ENCODE assay signal across 10 cellular contexts in the genomic region with DNA sequence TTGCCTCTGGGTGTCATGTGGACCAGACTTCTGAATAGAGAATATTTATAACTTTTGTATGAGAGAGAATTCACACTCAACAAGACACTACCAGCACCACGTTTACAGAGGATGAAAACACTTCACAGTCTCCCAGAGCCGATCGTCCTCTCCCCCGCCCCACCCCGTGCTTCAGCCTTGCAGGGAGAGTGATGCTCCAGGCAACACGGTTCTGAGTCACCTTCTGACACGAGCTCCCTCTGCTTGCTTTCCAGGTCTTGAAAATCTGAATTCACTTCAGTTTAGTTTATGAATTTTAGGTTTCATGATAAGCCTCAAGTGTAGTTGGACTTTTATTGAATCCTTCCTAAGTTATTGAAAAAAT. TPM values are rescaled to one million over a fixed set of nuclear protein-coding genes. Genes with fewer than 3 reads are reported as not detected.
DNase-seq lines count a peak whose midpoint lies in the region; ATAC-seq, FAIRE-seq and TF ChIP-seq lines count a peak whose summit lies in the region.
"Had no signal": no experiment of that assay in that cellular context is flagged by ENCODE, and none has a peak within 500 bp of the region (broad histone marks: within the 10 kb centered on the region; RNA-seq: fewer than 3 reads in every experiment).

No MANE protein-coding gene starts in this region.

- no peaks in the 10 kb centered on the region for H3K4me1 Mint-ChIP-seq in Calu3 (ENCODE audit: low read depth, unreplicated experiment)

- POLR2A ChIA-PET in K562 (lab: Yijun Ruan, JAX): interaction anchor here (0.6 to 2.6 kb wide), 5 partner anchors 9 to 159 kb away, joined by 3 to 17 read pairs (median 4); no protein-coding TSS in a partner anchor

- TF ChIP-seq CTCF in Calu3 (IDR thresholded peaks at IDR 0.05; ENCODE audit: unreplicated experiment) (no peak), K562 (IDR thresholded peaks at IDR 0.05 in 2 of 3, conservative IDR thresholded peaks at IDR 0.05 in 1 of 3; ENCODE audit: insufficient read depth in 2 of 3, low read depth in 1 of 3, low read length in 3 of 3) (no peak), lower lobe of right lung (IDR thresholded peaks at IDR 0.05) (no peak), vagina (IDR thresholded peaks at IDR 0.05) (no peak)

- no peak for FAIRE-seq in K562 (lab: Jason Lieb, UNC)

- H3K4me1 ChIP-seq in K562 (replicated peaks in 1 of 2; ENCODE audit: control insufficient read depth in 2 of 2, insufficient read depth in 2 of 2, low read length in 2 of 2) (peaks cover 0 to 22% of the 10 kb centered on the region in 2 experiments; a peak in 3 of 5 replicates), lower lobe of right lung (peaks cover 3% of the 10 kb centered on the region), vagina (peaks cover 7% of the 10 kb centered on the region)
- H3K4me1 ChIP-seq: psoas muscle had no signal

- ATAC-seq in K562 (peak; percentile 37), lower lobe of right lung (no peak), HG02610 (IDR thresholded peaks at IDR 0.05; ENCODE audit: unreplicated experiment) (no peak), HG03196 (IDR thresholded peaks at IDR 0.05; ENCODE audit: unreplicated experiment) (no peak)

- peak; percentile 15; the same call in 1 of the 2 replicates for TF ChIP-seq POLR2A in K562 (conservative IDR thresholded peaks at IDR 0.05)
- no peak for TF ChIP-seq POLR2A in vagina (IDR thresholded peaks at IDR 0.05)

- no peak for TF ChIP-seq EP300 in K562 (IDR thresholded peaks at IDR 0.05; ENCODE audit: low read length)

- peaks cover 12% of the 10 kb centered on the region for H3K9me3 ChIP-seq in K562 (replicated peaks; ENCODE audit: control insufficient read depth, insufficient read depth, low read depth, low read length)
- H3K9me3 ChIP-seq in lower lobe of right lung: no peaks in the 10 kb centered on the region
- no peaks in the 10 kb centered on the region for H3K9me3 ChIP-seq in vagina
- H3K9me3 ChIP-seq: psoas muscle had no signal

- intact Hi-C loops in Calu3 (cut with micrococcal nuclease; ENCODE audit: unreplicated experiment): no loop called here
- intact Hi-C loops in K562 (cut with micrococcal nuclease): loop anchor here (10.0 kb wide), 1 partner anchor 219 kb away; a partner anchor contains a TSS
- intact Hi-C loops in lower lobe of right lung (cut with DNase I): no loop called here
- intact Hi-C loops in vagina (cut with DNase I): no loop called here

- H3K36me3 ChIP-seq in K562 (ENCODE audit: control insufficient read depth, insufficient read depth, low read length) (peaks cover 88% of the 10 kb centered on the region), lower lobe of right lung (peaks cover 95% of the 10 kb centered on the region), vagina (peaks cover 0 to 73% of the 10 kb centered on the region in 2 donors)

- peak overlapping the region; percentile 53 for H3K27ac Mint-ChIP-seq in Calu3 (ENCODE audit: unreplicated experiment)

- H3K4me3 ChIP-seq in K562 (no peak overlapping the region), lower lobe of right lung (no peak overlapping the region), vagina (no peak overlapping the region)
- H3K4me3 ChIP-seq: psoas muscle had no signal

- in situ Hi-C loops in K562 (cut with MboI): no loop called here

- H2AFZ ChIP-seq in K562 (ENCODE audit: low read depth, low read length): no peak overlapping the region

- CTCF ChIA-PET in Calu3 (lab: Charles Lee): no interaction called here
- CTCF ChIA-PET in K562 (lab: Yijun Ruan, JAX; ENCODE audit: low intra/inter-chr PET ratio): no interaction called here

- TF ChIP-seq RAD21 in K562 (CRISPR knock-in tag; conservative IDR thresholded peaks at IDR 0.05 in 1 of 2, IDR thresholded peaks at IDR 0.05 in 1 of 2): no peak

- no peak overlapping the region for H3K9ac ChIP-seq in K562 (ENCODE audit: insufficient read depth in 1 of 2, low read depth in 2 of 2, low read length in 2 of 2)

- no TSS peak for BruUV-seq in Calu3 (replicated peaks; lab: Mats Ljungman, UMichigan)
- BruUV-seq in K562 (replicated peaks; lab: Mats Ljungman, UMichigan): no TSS peak

- peaks cover 82% of the 10 kb centered on the region for H3K36me3 Mint-ChIP-seq in Calu3 (ENCODE audit: insufficient read depth, unreplicated experiment)

- no peaks in the 10 kb centered on the region for H4K20me1 ChIP-seq in K562 (replicated peaks; ENCODE audit: control insufficient read depth, insufficient read depth, low read length)

- H3K27me3 Mint-ChIP-seq in Calu3 (ENCODE audit: unreplicated experiment): no peaks in the 10 kb centered on the region

- no peak overlapping the region for H3K4me3 Mint-ChIP-seq in Calu3 (ENCODE audit: low read depth, unreplicated experiment)
- H3K4me3 Mint-ChIP-seq: immature natural killer cell had no signal

- H3K27me3 ChIP-seq in K562 (ENCODE audit: control insufficient read depth in 2 of 2, insufficient read depth in 2 of 2, low read length in 2 of 2) (no peaks in the 10 kb centered on the region), lower lobe of right lung (ENCODE audit: low read depth) (no peaks in the 10 kb centered on the region), vagina (no peaks in the 10 kb centered on the region)

- no peak overlapping the region for H3K4me2 ChIP-seq in K562 (ENCODE audit: insufficient read depth, low read length)

- H3K9me1 ChIP-seq in K562 (ENCODE audit: control insufficient read depth, insufficient read depth, low read length): no peaks in the 10 kb centered on the region

- 57% methylated on average over 7 of the region's 7 CpGs for WGBS in K562 (ENCODE audit: insufficient coverage, low coverage, missing lambda C conversion rate)

- H3K27ac ChIP-seq in K562 (ENCODE audit: extremely low read depth, low read depth, low read length) (no peak overlapping the region), lower lobe of right lung (no peak overlapping the region), vagina (no peak overlapping the region)
- H3K27ac ChIP-seq: psoas muscle had no signal

- H3K79me2 ChIP-seq in K562 (ENCODE audit: control insufficient read depth, insufficient read depth, low read length): peaks cover 24% of the 10 kb centered on the region

- H3K9me3 Mint-ChIP-seq in Calu3 (ENCODE audit: low read depth, unreplicated experiment): no peaks in the 10 kb centered on the region
- H3K9me3 Mint-ChIP-seq: immature natural killer cell had no signal

- DNase-seq in Calu3 (no peak), LHCN-M2 (ENCODE audit: low read depth) (peak; percentile 35), K562 (ENCODE audit: extremely low read depth in 1 of 4, low spot score in 3 of 4) (peak in 1 of 4 experiments; percentile 36), lower lobe of right lung (peak; percentile 30), vagina (ENCODE audit: extremely low spot score in 2 of 2) (no peak), epidermal melanocyte (ENCODE audit: insufficient read length, low spot score) (no peak)
- DNase-seq: immature natural killer cell had no signal

TF ChIP-seq in K562, 482 proteins besides CTCF, POLR2A, EP300 and RAD21 (continues in another document):
- TF ChIP-seq PML (IDR thresholded peaks at IDR 0.05; ENCODE audit: low read length) (0 out of 2 replicates have a peak, but pooled peaks have one; percentile 10), HDAC2 (IDR thresholded peaks at IDR 0.05) (no peak), SIRT6 (IDR thresholded peaks at IDR 0.05; ENCODE audit: low read depth, low read length) (peak; percentile 19), NRF1 (conservative IDR thresholded peaks at IDR 0.05 in 1 of 2, IDR thresholded peaks at IDR 0.05 in 1 of 2) (peak in 1 of 2 experiments; percentile 44; a peak in 3 of 4 replicates), L3MBTL2 (IDR thresholded peaks at IDR 0.05) (peak; percentile 62), POLR2B (IDR thresholded peaks at IDR 0.05; ENCODE audit: low read depth, partially characterized antibody) (peak; percentile 12), PHF20 (IDR thresholded peaks at IDR 0.05; ENCODE audit: partially characterized antibody) (no peak), KLF1 (tag; IDR thresholded peaks at IDR 0.05) (no peak), POLR2AphosphoS2 (IDR thresholded peaks at IDR 0.05; ENCODE audit: low read length) (0 out of 2 replicates have a peak, but pooled peaks have one; percentile 34), ZNF121 (CRISPR knock-in tag; conservative IDR thresholded peaks at IDR 0.05) (no peak), BHLHE40 (IDR thresholded peaks at IDR 0.05; ENCODE audit: low read length) (no peak)
- TF ChIP-seq, protein P1, sequence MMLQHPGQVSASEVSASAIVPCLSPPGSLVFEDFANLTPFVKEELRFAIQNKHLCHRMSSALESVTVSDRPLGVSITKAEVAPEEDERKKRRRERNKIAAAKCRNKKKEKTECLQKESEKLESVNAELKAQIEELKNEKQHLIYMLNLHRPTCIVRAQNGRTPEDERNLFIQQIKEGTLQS (IDR thresholded peaks at IDR 0.05): peak; percentile 25; the same call in 1 of the 2 replicates
- TF ChIP-seq, protein P1 (CRISPR knock-in tag; conservative IDR thresholded peaks at IDR 0.05): no peak

RNA-seq across cellular contexts. Expression of a gene that starts 59.8 kb away (rescaled TPM):
- total RNA-seq in Calu3 (2022) (0.42 and 0.93 TPM in 2 replicates), LHCN-M2 (2014; rRNA removed) (not detected in 2 replicates), K562 (2014; rRNA removed) (0.61 and 1.00 TPM in 2 replicates), K562 (2014; rRNA removed; fragmentation: Illumina TruSeq; extraction: Trizol) (not detected in 2 replicates), K562 (2015; rRNA removed; fragmentation: Illumina TruSeq; extraction: Trizol) (0.07 and 0.23 TPM in 2 replicates), K562 (2021) (2.1 and 3.3 TPM in 2 replicates), lower lobe of right lung (3.9 TPM), vagina (0.98 TPM)
- polyA plus RNA-seq in LHCN-M2 (2012): 0.07 TPM
- total RNA-seq in K562 (2011; cell fraction: chromatin; rRNA removed; ENCODE audit: low replicate concordance): 1.1 and 1.5 TPM in 2 replicates
- 0.92 and 1.3 TPM in 2 replicates for total RNA-seq in K562 (2011; cell fraction: nucleolus; rRNA removed)
- 0.61 and 0.73 TPM in 2 replicates for total RNA-seq in K562 (2011; cell fraction: nucleoplasm; rRNA removed)
- polyA plus RNA-seq in K562 (2011; rRNA removed) (0.17 and 0.23 TPM in 2 replicates), K562 (2014; fragmentation: Illumina TruSeq; extraction: Trizol) (0.12 and 0.21 TPM in 2 replicates), K562 (2014; fragmentation: Nextera tagmentation; extraction: Ambion mirVana) (under 1 TPM in 1 of 2 experiments, not detected in 1; 0.03 TPM), K562 (2014; rRNA removed) (0.55 and 1.3 TPM in 2 replicates)
- 0.04 and 0.33 TPM in 2 replicates for polyA plus RNA-seq in K562 (2011; cell fraction: cytosol; rRNA removed)
- 1.2 and 4.9 TPM in 2 replicates for polyA plus RNA-seq in K562 (2011; cell fraction: nucleus; rRNA removed)
- polyA plus RNA-seq in K562 (2012): 0.50 and 1.6 TPM in 2 replicates
- polyA minus RNA-seq in K562 (2011; rRNA and poly(A)+ RNA removed): 0.18 TPM in 1 of 2 replicates, not detected in the other
- 2.2 TPM in 1 of 2 replicates, not detected in the other for polyA minus RNA-seq in K562 (2011; cell fraction: cytosol; rRNA and poly(A)+ RNA removed)
- 0.27 TPM in 1 of 2 replicates, not detected in the other for polyA minus RNA-seq in K562 (2011; cell fraction: nucleus; rRNA and poly(A)+ RNA removed)
- polyA plus RNA-seq: immature natural killer cell had no signal

Comparison
In these comparisons a context has a peak if more than half of its experiments do, and no peak if none do; other contexts are left out.
1. DNase-seq: peak in LHCN-M2 (single experiment) and lower lobe of right lung (single experiment); none in Calu3 (single experiment), vagina (0 of 2) and epidermal melanocyte (single experiment).